In genomic region chr13:75373988-75374387, GRCh38 we compare ENCODE assay signal across 22 cellular contexts.
"Had no signal": no experiment of that assay in that cellular context is flagged by ENCODE, and none has a peak within 500 bp of the region (broad histone marks: within the 10 kb centered on the region; RNA-seq: fewer than 3 reads in every experiment).

No MANE protein-coding gene starts in this region.

- H3K4me3 Mint-ChIP-seq: endodermal cell; memory B cell; naive B cell; nephron progenitor cell; stimulated activated memory B cell treated with anti-CD40 and anti-IgM and Interleukin-4, amounts not matched to agents 10 μg/mL and 1 μg/mL and 100 μg/mL, for 72 hours; stimulated activated naive CD8-positive, alpha-beta T cell treated with anti-CD3 and anti-CD28 coated beads, Interleukin-15, Interleukin-2, amounts not matched to agents 100 ng/mL and 50 ng/mL, for 24 hours had no signal

- ATAC-seq: lower lobe of right lung; stimulated activated memory B cell treated with anti-CD40 and anti-IgM and Interleukin-4, amounts not matched to agents 10 μg/mL and 1 μg/mL and 100 μg/mL, for 72 hours; upper lobe of right lung had no signal

- H3K4me3 ChIP-seq: coronary artery, lower lobe of right lung, right atrium auricular region, testis, tibial nerve, upper lobe of right lung, vagina had no signal

- H3K4me1 Mint-ChIP-seq: endodermal cell; memory B cell; naive B cell; stimulated activated memory B cell treated with anti-CD40 and anti-IgM and Interleukin-4, amounts not matched to agents 10 μg/mL and 1 μg/mL and 100 μg/mL, for 72 hours had no signal

- H3K36me3 ChIP-seq: heart right ventricle, lower lobe of right lung, neutrophil, right atrium auricular region, tibial nerve, upper lobe of right lung, vagina had no signal

- DNase-seq: effector CD4-positive, alpha-beta T cell; endodermal cell; foreskin melanocyte; heart right ventricle; hypothalamus; kidney glomerular epithelial cell; lower lobe of right lung; midbrain; naive B cell; nephron progenitor cell; posterior cingulate gyrus; stimulated activated CD4-positive, alpha-beta T cell treated with anti-CD3 and anti-CD28 coated beads, Interleukin-4, amount 100 ng/mL, for 1 hour; testis; upper lobe of right lung had no signal

- H3K9me3 ChIP-seq: heart right ventricle, lower lobe of right lung, neutrophil, right atrium auricular region, testis, tibial nerve, upper lobe of right lung, vagina had no signal

- H3K27ac Mint-ChIP-seq: endodermal cell; memory B cell; nephron progenitor cell; stimulated activated memory B cell treated with anti-CD40 and anti-IgM and Interleukin-4, amounts not matched to agents 10 μg/mL and 1 μg/mL and 100 μg/mL, for 72 hours; stimulated activated naive CD8-positive, alpha-beta T cell treated with anti-CD3 and anti-CD28 coated beads, Interleukin-15, Interleukin-2, amounts not matched to agents 100 ng/mL and 50 ng/mL, for 24 hours had no signal

- H3K4me1 ChIP-seq: testis, vagina had no signal

- H3K27me3 Mint-ChIP-seq: memory B cell; naive B cell; stimulated activated memory B cell treated with anti-CD40 and anti-IgM and Interleukin-4, amounts not matched to agents 10 μg/mL and 1 μg/mL and 100 μg/mL, for 72 hours; stimulated activated naive CD8-positive, alpha-beta T cell treated with anti-CD3 and anti-CD28 coated beads, Interleukin-15, Interleukin-2, amounts not matched to agents 100 ng/mL and 50 ng/mL, for 24 hours had no signal

- H3K27me3 ChIP-seq: heart right ventricle, neutrophil, right atrium auricular region, testis, tibial nerve, upper lobe of right lung, vagina had no signal

- H3K9me3 Mint-ChIP-seq: endodermal cell; memory B cell; naive B cell; nephron progenitor cell; stimulated activated memory B cell treated with anti-CD40 and anti-IgM and Interleukin-4, amounts not matched to agents 10 μg/mL and 1 μg/mL and 100 μg/mL, for 72 hours; stimulated activated naive CD8-positive, alpha-beta T cell treated with anti-CD3 and anti-CD28 coated beads, Interleukin-15, Interleukin-2, amounts not matched to agents 100 ng/mL and 50 ng/mL, for 24 hours had no signal

- H3K36me3 Mint-ChIP-seq: memory B cell; naive B cell; stimulated activated memory B cell treated with anti-CD40 and anti-IgM and Interleukin-4, amounts not matched to agents 10 μg/mL and 1 μg/mL and 100 μg/mL, for 72 hours had no signal

- H3K27ac ChIP-seq: coronary artery, lower lobe of right lung, neutrophil, testis, tibial nerve, upper lobe of right lung, vagina had no signal
